Comparison of ENCODE assay signal across 20 cellular contexts in the genomic region with DNA sequence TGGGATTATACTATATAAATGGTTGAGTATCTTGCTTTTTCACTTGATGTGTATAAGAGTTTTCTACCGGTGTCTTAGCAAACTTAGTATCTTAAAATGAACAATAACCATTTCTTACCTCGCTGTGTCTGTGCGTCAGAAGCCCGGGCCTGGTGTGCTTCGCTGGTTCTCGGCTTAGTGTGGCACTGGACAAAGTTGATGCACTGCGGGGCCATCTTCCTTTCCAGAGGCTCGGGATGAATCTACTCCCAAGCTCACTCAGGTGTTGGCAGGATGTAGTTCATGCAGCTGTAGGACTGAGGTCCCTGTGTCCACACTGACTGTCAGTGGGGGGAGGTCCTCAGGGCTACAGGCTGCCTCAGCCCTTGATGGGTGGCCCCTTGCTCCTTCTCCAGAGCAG.
DNase-seq lines count a peak whose midpoint lies in the region; ATAC-seq and TF ChIP-seq lines count a peak whose summit lies in the region.
"Had no signal": no experiment of that assay in that cellular context is flagged by ENCODE, and none has a peak within 500 bp of the region (broad histone marks: within the 10 kb centered on the region; RNA-seq: fewer than 3 reads in every experiment).

No MANE protein-coding gene starts in this region.

- no peak for TF ChIP-seq RAD21 in neural cell (conservative IDR thresholded peaks at IDR 0.05)

- H3K4me3 ChIP-seq in neural cell (ENCODE audit: low read length), result no peak overlapping the region
- H3K4me3 ChIP-seq: BLaER1, HAP-1 had no signal

- H4K20me1 ChIP-seq in neural cell (ENCODE audit: insufficient read depth), result no peaks in the 10 kb centered on the region
- H4K20me1 ChIP-seq: BLaER1 had no signal

- no peaks in the 10 kb centered on the region for H3K27me3 ChIP-seq in neural cell (ENCODE audit: insufficient read depth, low read depth, low read length)
- H3K27me3 ChIP-seq: BLaER1 had no signal

- DNase-seq in activated CD8-positive, alpha-beta memory T cell treated with anti-CD3 and anti-CD28 coated beads for 24 hours, result peak; percentile 19
- no peak for DNase-seq in activated CD8-positive, alpha-beta memory T cell treated with anti-CD3 and anti-CD28 coated beads, Interleukin-2, amount 50 U/mL, for 4 hours
- DNase-seq in chondrocyte (ENCODE audit: low spot score) (peak; percentile 49), type B pancreatic cell (ENCODE audit: extremely low spot score, unreplicated experiment) (peak; percentile 34), left colon (no peak), islet precursor cell (no peak)
- DNase-seq: Caco-2; CD4-positive, CD25-positive, alpha-beta regulatory T cell; DMS153; DND-41; GOT3; HFFc6 had no signal

- H3K9ac ChIP-seq in neural cell (ENCODE audit: low read length), result peak overlapping the region; percentile 43
- H3K9ac ChIP-seq: BLaER1 had no signal

- intact Hi-C loops in left colon (cut with DNase I, micrococcal nuclease), result no loop called here

- no peak overlapping the region for H2AFZ ChIP-seq in neural cell (ENCODE audit: low read depth, low read length)

- H3K9me3 Mint-ChIP-seq in chondrocyte (ENCODE audit: low read depth) (peaks cover 42% of the 10 kb centered on the region), type B pancreatic cell (no peaks in the 10 kb centered on the region)

- no peaks in the 10 kb centered on the region for H3K4me1 Mint-ChIP-seq in chondrocyte (ENCODE audit: low read depth)
- peaks cover 8% of the 10 kb centered on the region for H3K4me1 Mint-ChIP-seq in type B pancreatic cell (ENCODE audit: unreplicated experiment)
- H3K4me1 Mint-ChIP-seq: B cell had no signal

- H3K79me2 ChIP-seq in neural cell (replicated peaks; ENCODE audit: insufficient read depth, low read length), result no peaks in the 10 kb centered on the region

- no peaks in the 10 kb centered on the region for H3K36me3 Mint-ChIP-seq in chondrocyte (ENCODE audit: low read depth)
- no peaks in the 10 kb centered on the region for H3K36me3 Mint-ChIP-seq in type B pancreatic cell
- H3K36me3 Mint-ChIP-seq: CD4-positive, CD25-positive, alpha-beta regulatory T cell; CD8-positive, alpha-beta T cell had no signal

- H3K27me3 Mint-ChIP-seq in chondrocyte (ENCODE audit: low read depth) (no peaks in the 10 kb centered on the region), type B pancreatic cell (peaks cover 31% of the 10 kb centered on the region)

- H3K27ac Mint-ChIP-seq in chondrocyte (ENCODE audit: unreplicated experiment) (no peak overlapping the region), type B pancreatic cell (no peak overlapping the region)
- H3K27ac Mint-ChIP-seq: B cell; CD4-positive, CD25-positive, alpha-beta regulatory T cell; CD8-positive, alpha-beta T cell; HFFc6 had no signal

- peak overlapping the region; percentile 70 for H3K27ac ChIP-seq in neural cell (ENCODE audit: low read length)
- H3K27ac ChIP-seq: 22Rv1, BLaER1, C4-2B had no signal

- H3K9me3 ChIP-seq in neural cell (ENCODE audit: low read length), result no peaks in the 10 kb centered on the region
- H3K9me3 ChIP-seq: BLaER1, Caco-2, HAP-1 had no signal

- TF ChIP-seq CTCF in chondrocyte (IDR thresholded peaks at IDR 0.05) (no peak), neural cell (IDR thresholded peaks at IDR 0.05; ENCODE audit: poor library complexity, severe bottlenecking) (no peak), type B pancreatic cell (conservative IDR thresholded peaks at IDR 0.05) (no peak)

- no peak overlapping the region for H3K4me2 ChIP-seq in neural cell (ENCODE audit: low read length)
- H3K4me2 ChIP-seq: BLaER1 had no signal

- H3F3A ChIP-seq in neural cell (ENCODE audit: insufficient read depth, low read length, poor library complexity, severe bottlenecking), result no peaks in the 10 kb centered on the region

- no peak overlapping the region for H3K4me3 Mint-ChIP-seq in chondrocyte (ENCODE audit: unreplicated experiment)
- no peak overlapping the region for H3K4me3 Mint-ChIP-seq in type B pancreatic cell
- H3K4me3 Mint-ChIP-seq: B cell; CD4-positive, CD25-positive, alpha-beta regulatory T cell; CD8-positive, alpha-beta T cell; HFFc6 had no signal

- no peaks in the 10 kb centered on the region for H3K36me3 ChIP-seq in neural cell (ENCODE audit: insufficient read depth, low read length)
- H3K36me3 ChIP-seq: BLaER1, HAP-1 had no signal

- ATAC-seq in HG03565 (IDR thresholded peaks at IDR 0.05; ENCODE audit: unreplicated experiment), result no peak
- ATAC-seq in left colon, result no peak
- ATAC-seq: CD8-positive, alpha-beta T cell had no signal

- TF ChIP-seq EP300 in neural cell (conservative IDR thresholded peaks at IDR 0.05; ENCODE audit: poor library complexity, severe bottlenecking), result no peak

- H3K9me2 ChIP-seq in neural cell (ENCODE audit: insufficient read depth, low read length), result no peaks in the 10 kb centered on the region

TF ChIP-seq in neural cell, 6 proteins besides CTCF, POLR2A, EP300 and RAD21:
- no peak for TF ChIP-seq TAF1 (IDR thresholded peaks at IDR 0.05; ENCODE audit: low read depth)
- no peak for TF ChIP-seq EZH2 (IDR thresholded peaks at IDR 0.05; ENCODE audit: borderline replicate concordance, insufficient read depth, low read length, poor library complexity, severe bottlenecking)
- no peak for TF ChIP-seq SMC3 (conservative IDR thresholded peaks at IDR 0.05; ENCODE audit: poor library complexity)
- TF ChIP-seq MXI1 (conservative IDR thresholded peaks at IDR 0.05; ENCODE audit: poor library complexity, severe bottlenecking), result no peak
- TF ChIP-seq, protein P1, sequence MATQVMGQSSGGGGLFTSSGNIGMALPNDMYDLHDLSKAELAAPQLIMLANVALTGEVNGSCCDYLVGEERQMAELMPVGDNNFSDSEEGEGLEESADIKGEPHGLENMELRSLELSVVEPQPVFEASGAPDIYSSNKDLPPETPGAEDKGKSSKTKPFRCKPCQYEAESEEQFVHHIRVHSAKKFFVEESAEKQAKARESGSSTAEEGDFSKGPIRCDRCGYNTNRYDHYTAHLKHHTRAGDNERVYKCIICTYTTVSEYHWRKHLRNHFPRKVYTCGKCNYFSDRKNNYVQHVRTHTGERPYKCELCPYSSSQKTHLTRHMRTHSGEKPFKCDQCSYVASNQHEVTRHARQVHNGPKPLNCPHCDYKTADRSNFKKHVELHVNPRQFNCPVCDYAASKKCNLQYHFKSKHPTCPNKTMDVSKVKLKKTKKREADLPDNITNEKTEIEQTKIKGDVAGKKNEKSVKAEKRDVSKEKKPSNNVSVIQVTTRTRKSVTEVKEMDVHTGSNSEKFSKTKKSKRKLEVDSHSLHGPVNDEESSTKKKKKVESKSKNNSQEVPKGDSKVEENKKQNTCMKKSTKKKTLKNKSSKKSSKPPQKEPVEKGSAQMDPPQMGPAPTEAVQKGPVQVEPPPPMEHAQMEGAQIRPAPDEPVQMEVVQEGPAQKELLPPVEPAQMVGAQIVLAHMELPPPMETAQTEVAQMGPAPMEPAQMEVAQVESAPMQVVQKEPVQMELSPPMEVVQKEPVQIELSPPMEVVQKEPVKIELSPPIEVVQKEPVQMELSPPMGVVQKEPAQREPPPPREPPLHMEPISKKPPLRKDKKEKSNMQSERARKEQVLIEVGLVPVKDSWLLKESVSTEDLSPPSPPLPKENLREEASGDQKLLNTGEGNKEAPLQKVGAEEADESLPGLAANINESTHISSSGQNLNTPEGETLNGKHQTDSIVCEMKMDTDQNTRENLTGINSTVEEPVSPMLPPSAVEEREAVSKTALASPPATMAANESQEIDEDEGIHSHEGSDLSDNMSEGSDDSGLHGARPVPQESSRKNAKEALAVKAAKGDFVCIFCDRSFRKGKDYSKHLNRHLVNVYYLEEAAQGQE (IDR thresholded peaks at IDR 0.05; ENCODE audit: borderline replicate concordance), result no peak
- TF ChIP-seq POLR2AphosphoS5 (IDR thresholded peaks at IDR 0.05), result no peak

Comparison
In these comparisons a context has a peak if more than half of its experiments do, and no peak if none do; other contexts are left out.
1. DNase-seq: peak in activated CD8-positive, alpha-beta memory T cell treated with anti-CD3 and anti-CD28 coated beads for 24 hours (single experiment), chondrocyte (single experiment) and type B pancreatic cell (single experiment); none in activated CD8-positive, alpha-beta memory T cell treated with anti-CD3 and anti-CD28 coated beads, Interleukin-2, amount 50 U/mL, for 4 hours (single experiment), left colon (0 of 2) and islet precursor cell (single experiment).